ENCODE assay signal across 27 cellular contexts in genomic region chr1:176032040-176032645, GRCh38.
"Had no signal": no experiment of that assay in that cellular context is flagged by ENCODE, and none has a peak within 500 bp of the region (broad histone marks: within the 10 kb centered on the region; RNA-seq: fewer than 3 reads in every experiment).

No MANE protein-coding gene starts in this region.

- H3K27me3 Mint-ChIP-seq: activated CD4-positive, alpha-beta memory T cell treated with anti-CD3 and anti-CD28 coated beads, Interleukin-2, amount 10 ng/mL, durations not matched to agents 7 days and 5 days; activated CD4-positive, alpha-beta T cell treated with anti-CD3 and anti-CD28 coated beads, Interleukin-2, amount 10 ng/mL, durations not matched to agents 24 days and 14 days; activated naive CD4-positive, alpha-beta T cell treated with anti-CD3 and anti-CD28 coated beads, Interleukin-2, amount 50 U/mL, for 24 hours; natural killer cell treated with Interleukin-12 subunit alpha and Interleukin-12 subunit beta and Interleukin-15 and Interleukin-18, amount 100 ng/mL, for 72 hours; type B pancreatic cell had no signal

- H3K4me1 ChIP-seq: prostate gland, spleen had no signal

- ATAC-seq: activated CD4-positive, CD25-positive, alpha-beta regulatory T cell treated with anti-CD3 and anti-CD28 coated beads, Interleukin-2, amount 50 U/mL, for 24 hours; activated T-cell treated with anti-CD3 and anti-CD28 coated beads, Interleukin-2, amount 50 U/mL, for 72 hours; foreskin keratinocyte; left ventricle myocardium superior; natural killer cell treated with Interleukin-12 subunit alpha and Interleukin-12 subunit beta and Interleukin-15 and Interleukin-18, amount 100 ng/mL, for 72 hours had no signal

- H3K4me3 Mint-ChIP-seq: activated CD4-positive, alpha-beta memory T cell treated with anti-CD3 and anti-CD28 coated beads, Interleukin-2, amount 10 ng/mL, durations not matched to agents 7 days and 5 days; activated CD4-positive, alpha-beta T cell treated with anti-CD3 and anti-CD28 coated beads, Interleukin-2, amount 10 ng/mL, durations not matched to agents 24 days and 14 days; activated naive CD4-positive, alpha-beta T cell treated with anti-CD3 and anti-CD28 coated beads, Interleukin-2, amount 50 U/mL, for 24 hours; activated T-cell treated with anti-CD3 and anti-CD28 coated beads, Interleukin-2, amount 50 U/mL, for 72 hours; immature natural killer cell; natural killer cell treated with Interleukin-12 subunit alpha and Interleukin-12 subunit beta and Interleukin-15 and Interleukin-18, amount 100 ng/mL, for 72 hours; type B pancreatic cell had no signal

- H3K27ac ChIP-seq: adrenal gland, coronary artery, foreskin keratinocyte, hepatocyte, ovary, prostate gland, spleen, thoracic aorta, vagina, VCaP had no signal

- H3K27me3 ChIP-seq: adrenal gland, ascending aorta, foreskin keratinocyte, hepatocyte, ovary, spleen, vagina had no signal

- H3K9me3 ChIP-seq: adrenal gland, ascending aorta, ovary, prostate gland, spleen, thoracic aorta, vagina had no signal

- H3K27ac Mint-ChIP-seq: activated CD4-positive, alpha-beta memory T cell treated with anti-CD3 and anti-CD28 coated beads, Interleukin-2, amount 10 ng/mL, durations not matched to agents 7 days and 5 days; activated CD4-positive, alpha-beta T cell treated with anti-CD3 and anti-CD28 coated beads, Interleukin-2, amount 10 ng/mL, durations not matched to agents 24 days and 14 days; activated naive CD4-positive, alpha-beta T cell treated with anti-CD3 and anti-CD28 coated beads, Interleukin-2, amount 50 U/mL, for 24 hours; activated T-cell treated with anti-CD3 and anti-CD28 coated beads, Interleukin-2, amount 50 U/mL, for 72 hours; natural killer cell treated with Interleukin-12 subunit alpha and Interleukin-12 subunit beta and Interleukin-15 and Interleukin-18, amount 100 ng/mL, for 72 hours; type B pancreatic cell had no signal

- H3K9me3 Mint-ChIP-seq: activated CD4-positive, alpha-beta memory T cell treated with anti-CD3 and anti-CD28 coated beads, Interleukin-2, amount 10 ng/mL, durations not matched to agents 7 days and 5 days; activated CD4-positive, alpha-beta T cell treated with anti-CD3 and anti-CD28 coated beads, Interleukin-2, amount 10 ng/mL, durations not matched to agents 24 days and 14 days; activated naive CD4-positive, alpha-beta T cell treated with anti-CD3 and anti-CD28 coated beads, Interleukin-2, amount 50 U/mL, for 24 hours; activated T-cell treated with anti-CD3 and anti-CD28 coated beads, Interleukin-2, amount 50 U/mL, for 72 hours; immature natural killer cell; natural killer cell treated with Interleukin-12 subunit alpha and Interleukin-12 subunit beta and Interleukin-15 and Interleukin-18, amount 100 ng/mL, for 72 hours; type B pancreatic cell had no signal

- H3K36me3 ChIP-seq: adrenal gland, ascending aorta, ovary, prostate gland had no signal

- DNase-seq: activated CD4-positive, alpha-beta memory T cell treated with anti-CD3 and anti-CD28 coated beads, Interleukin-2, amount 10 ng/mL, durations not matched to agents 7 days and 5 days; activated CD4-positive, alpha-beta T cell treated with anti-CD3 and anti-CD28 coated beads, Interleukin-2, amount 10 ng/mL, durations not matched to agents 24 days and 14 days; activated gamma-delta T cell treated with Interleukin-2 at 50 U/mL for 16 hours; activated T-cell treated with anti-CD3 and anti-CD28 coated beads, Interleukin-2, amount 50 U/mL, for 72 hours; adrenal gland; cerebellar nuclear complex; erythroblast; foreskin keratinocyte; immature natural killer cell; left ventricle myocardium superior; midbrain; ovary; spleen; stimulated activated CD4-positive, alpha-beta T cell treated with anti-CD3 and anti-CD28 coated beads, Interleukin-4, amount 100 ng/mL, for 24 hours; stimulated activated naive CD4-positive, alpha-beta T cell treated with Interleukin-2 at 50 U/mL for 16 hours; T-helper 2 cell had no signal

- H3K4me1 Mint-ChIP-seq: activated CD4-positive, alpha-beta memory T cell treated with anti-CD3 and anti-CD28 coated beads, Interleukin-2, amount 10 ng/mL, durations not matched to agents 7 days and 5 days had no signal

- H3K4me3 ChIP-seq: adrenal gland, ascending aorta, coronary artery, hepatocyte, ovary, prostate gland, spleen, thoracic aorta, vagina had no signal
